26 cellular contexts compared by ENCODE assay signal in the genomic region with DNA sequence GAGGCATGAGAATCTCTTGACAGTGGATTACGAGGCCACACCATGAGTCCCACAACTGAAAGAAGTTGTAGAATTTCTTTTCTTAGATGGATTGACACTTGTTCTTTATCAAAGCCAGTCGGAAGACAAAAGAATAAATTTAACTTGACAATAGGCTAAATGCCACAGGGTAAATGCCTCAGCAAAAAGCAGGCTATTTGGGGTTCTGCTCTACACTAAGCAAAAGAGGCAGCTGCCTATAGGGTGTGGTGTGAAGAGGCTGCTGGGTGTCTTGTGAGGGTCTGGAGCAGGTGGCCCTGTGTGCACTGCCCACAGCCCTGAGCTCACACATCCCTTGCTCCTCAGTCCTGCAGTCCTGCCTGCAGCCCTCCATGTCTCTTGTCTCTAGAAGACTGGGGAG.
"Had no signal": no experiment of that assay in that cellular context is flagged by ENCODE, and none has a peak within 500 bp of the region (broad histone marks: within the 10 kb centered on the region; RNA-seq: fewer than 3 reads in every experiment).

No MANE protein-coding gene starts in this region.

- H3K36me3 ChIP-seq: left lung, lower lobe of right lung, ovary, right atrium auricular region, right lobe of liver, spleen, tibial nerve, uterus had no signal

- H3K4me1 Mint-ChIP-seq: immature natural killer cell; naive thymus-derived CD8-positive, alpha-beta T cell; stimulated activated memory B cell treated with anti-CD40 and anti-IgM and Interleukin-4, amounts not matched to agents 10 μg/mL and 1 μg/mL and 100 μg/mL, for 72 hours; stimulated activated naive CD8-positive, alpha-beta T cell treated with anti-CD3 and anti-CD28 coated beads, Interleukin-15, amount 100 ng/mL, for 72 hours had no signal

- H3K9me3 ChIP-seq: left lung, lower lobe of right lung, ovary, right atrium auricular region, right lobe of liver, spleen, tibial nerve, uterus had no signal

- H3K4me1 ChIP-seq: left lung, lower lobe of right lung, right lobe of liver, uterus had no signal

- H3K27me3 Mint-ChIP-seq: progenitor cell of endocrine pancreas; stimulated activated memory B cell treated with anti-CD40 and anti-IgM and Interleukin-4, amounts not matched to agents 10 μg/mL and 1 μg/mL and 100 μg/mL, for 72 hours; stimulated activated naive CD8-positive, alpha-beta T cell treated with anti-CD3 and anti-CD28 coated beads, Interleukin-15, amount 100 ng/mL, for 72 hours; type B pancreatic cell had no signal

- H3K27me3 ChIP-seq: left lung, ovary, right atrium auricular region, right lobe of liver, spleen, tibial nerve, uterus had no signal

- H3K4me3 ChIP-seq: left lung, lower lobe of right lung, ovary, right atrium auricular region, right lobe of liver, spleen, tibial nerve, uterus had no signal

- H3K4me3 Mint-ChIP-seq: immature natural killer cell; naive thymus-derived CD8-positive, alpha-beta T cell; nephron progenitor cell; stimulated activated memory B cell treated with anti-CD40 and anti-IgM and Interleukin-4, amounts not matched to agents 10 μg/mL and 1 μg/mL and 100 μg/mL, for 72 hours; stimulated activated naive CD8-positive, alpha-beta T cell treated with anti-CD3 and anti-CD28 coated beads, Interleukin-15, amount 100 ng/mL, for 72 hours; type B pancreatic cell had no signal

- ATAC-seq: left colon; left lung; naive thymus-derived CD8-positive, alpha-beta T cell; right lobe of liver; stimulated activated memory B cell treated with anti-CD40 and anti-IgM and Interleukin-4, amounts not matched to agents 10 μg/mL and 1 μg/mL and 100 μg/mL, for 72 hours; stimulated activated naive CD8-positive, alpha-beta T cell treated with anti-CD3 and anti-CD28 coated beads, Interleukin-15, amount 100 ng/mL, for 72 hours had no signal

- DNase-seq: hippocampal formation; immature natural killer cell; kidney; left colon; left lung; lower lobe of right lung; mammary epithelial cell; mesenchymal stem cell; naive thymus-derived CD8-positive, alpha-beta T cell; nephron progenitor cell; ovary; right lobe of liver; small intestine; spleen; stimulated activated CD4-positive, alpha-beta T cell treated with anti-CD3 and anti-CD28 coated beads, Interleukin-4, amount 100 ng/mL, for 4 hours; stimulated activated CD8-positive, alpha-beta memory T cell treated with anti-CD3 and anti-CD28 coated beads, Interleukin-4, amount 100 ng/mL, for 48 hours; stimulated activated naive CD4-positive, alpha-beta T cell treated with Interleukin-2 at 50 U/mL for 16 hours; stimulated activated naive CD8-positive, alpha-beta T cell treated with anti-CD3 and anti-CD28 coated beads, Interleukin-15, amount 100 ng/mL, for 72 hours; substantia nigra; uterus had no signal

- FAIRE-seq: islet of Langerhans, kidney, small intestine had no signal

- H3K27ac ChIP-seq: left lung, lower lobe of right lung, ovary, right atrium auricular region, right lobe of liver, spleen, tibial nerve, uterus had no signal

- H3K27ac Mint-ChIP-seq: immature natural killer cell; naive thymus-derived CD8-positive, alpha-beta T cell; nephron progenitor cell; progenitor cell of endocrine pancreas; stimulated activated memory B cell treated with anti-CD40 and anti-IgM and Interleukin-4, amounts not matched to agents 10 μg/mL and 1 μg/mL and 100 μg/mL, for 72 hours; stimulated activated naive CD8-positive, alpha-beta T cell treated with anti-CD3 and anti-CD28 coated beads, Interleukin-15, amount 100 ng/mL, for 72 hours; type B pancreatic cell had no signal

- H3K36me3 Mint-ChIP-seq: immature natural killer cell; naive thymus-derived CD8-positive, alpha-beta T cell; stimulated activated memory B cell treated with anti-CD40 and anti-IgM and Interleukin-4, amounts not matched to agents 10 μg/mL and 1 μg/mL and 100 μg/mL, for 72 hours; type B pancreatic cell had no signal

- H3K9me3 Mint-ChIP-seq: nephron progenitor cell, type B pancreatic cell had no signal
